ENCODE assay signal across 1 cellular context in genomic region chr2:207767461-207768167, GRCh38.
TF ChIP-seq lines count a peak whose summit lies in the region.

No MANE protein-coding gene starts in this region.

TF ChIP-seq in HepG2, 621 proteins besides CTCF, POLR2A, EP300 and RAD21 (continued from another document and continues in another):
- TF ChIP-seq GMEB2 (CRISPR knock-in tag; IDR thresholded peaks at IDR 0.05; ENCODE audit: low read depth) (no peak), RFX5 (IDR thresholded peaks at IDR 0.05; ENCODE audit: low read depth, low read length) (no peak), KDM5B (CRISPR knock-in tag; IDR thresholded peaks at IDR 0.05; ENCODE audit: borderline replicate concordance) (no peak; the same call in 1 of the 2 replicates), ZNF709 (CRISPR knock-in tag; IDR thresholded peaks at IDR 0.05) (no peak), GABPA (IDR thresholded peaks at IDR 0.05; ENCODE audit: low read depth, low read length) (no peak), GABPA (CRISPR knock-in tag; IDR thresholded peaks at IDR 0.05; ENCODE audit: low read depth) (no peak), ZNF264 (CRISPR knock-in tag; IDR thresholded peaks at IDR 0.05) (no peak), ZBTB38 (CRISPR knock-in tag; IDR thresholded peaks at IDR 0.05) (peak; percentile 98), NCOA1 (CRISPR knock-in tag; IDR thresholded peaks at IDR 0.05) (no peak), ZNF850 (CRISPR knock-in tag; conservative IDR thresholded peaks at IDR 0.05) (no peak), ZNF83 (CRISPR knock-in tag; IDR thresholded peaks at IDR 0.05; ENCODE audit: borderline replicate concordance) (no peak), ZNF124 (CRISPR knock-in tag; IDR thresholded peaks at IDR 0.05) (peak; percentile 57; the same call in 1 of the 2 replicates), KLF13 (CRISPR knock-in tag; IDR thresholded peaks at IDR 0.05) (no peak), ELK4 (CRISPR knock-in tag; IDR thresholded peaks at IDR 0.05; ENCODE audit: borderline replicate concordance) (no peak), RNF2 (conservative IDR thresholded peaks at IDR 0.05; ENCODE audit: low read depth) (0 out of 2 replicates have a peak, but pooled peaks have one; percentile 19), ZNF800 (CRISPR knock-in tag; IDR thresholded peaks at IDR 0.05) (no peak), MLX (CRISPR knock-in tag; IDR thresholded peaks at IDR 0.05) (no peak), TBX2 (CRISPR knock-in tag; IDR thresholded peaks at IDR 0.05; ENCODE audit: borderline replicate concordance) (no peak), ZC3H13 (CRISPR knock-in tag; IDR thresholded peaks at IDR 0.05) (peak; percentile 97), KDM4B (CRISPR knock-in tag; IDR thresholded peaks at IDR 0.05) (0 out of 2 replicates have a peak, but pooled peaks have one; percentile 58), KLF16 (CRISPR knock-in tag; IDR thresholded peaks at IDR 0.05) (no peak; a peak in 1 of 4 replicates), ZNF33B (CRISPR knock-in tag; IDR thresholded peaks at IDR 0.05) (no peak), STAT6 (CRISPR knock-in tag; IDR thresholded peaks at IDR 0.05; ENCODE audit: borderline replicate concordance) (no peak), FOXK1 (CRISPR knock-in tag; IDR thresholded peaks at IDR 0.05; ENCODE audit: borderline replicate concordance, low read depth) (peak; percentile 12; the same call in 1 of the 2 replicates), MLXIP (CRISPR knock-in tag; IDR thresholded peaks at IDR 0.05; ENCODE audit: borderline replicate concordance) (no peak), PAF1 (CRISPR knock-in tag; IDR thresholded peaks at IDR 0.05) (peak; percentile 84), ATF4 (CRISPR knock-in tag; IDR thresholded peaks at IDR 0.05) (peak in 1 of 2 experiments; percentile 68; a peak in 1 of 4 replicates), POLR2G (IDR thresholded peaks at IDR 0.05; ENCODE audit: low read depth, low read length) (peak; percentile 41; the same call in 1 of the 2 replicates), ZNF660 (CRISPR knock-in tag; IDR thresholded peaks at IDR 0.05; ENCODE audit: borderline replicate concordance, low read depth) (no peak), SNRNP70 (IDR thresholded peaks at IDR 0.05; ENCODE audit: low read depth, low read length) (no peak), SRSF1 (optimal IDR thresholded peaks at IDR 0.05; ENCODE audit: low read depth, low read length) (peak; percentile 78), ZIK1 (CRISPR knock-in tag; IDR thresholded peaks at IDR 0.05; ENCODE audit: borderline replicate concordance, low read depth) (no peak; the same call in 1 of the 2 replicates), PAX8 (CRISPR knock-in tag; IDR thresholded peaks at IDR 0.05; ENCODE audit: borderline replicate concordance) (no peak), ATF1 (CRISPR knock-in tag; IDR thresholded peaks at IDR 0.05) (no peak), DMTF1 (CRISPR knock-in tag; IDR thresholded peaks at IDR 0.05) (no peak), ZNF580 (CRISPR knock-in tag; IDR thresholded peaks at IDR 0.05; ENCODE audit: borderline replicate concordance, low read depth) (no peak; the same call in 1 of the 2 replicates), ZNF777 (CRISPR knock-in tag; IDR thresholded peaks at IDR 0.05) (no peak), PITX1 (CRISPR knock-in tag; IDR thresholded peaks at IDR 0.05) (no peak; the same call in 1 of the 2 replicates), ZNF670 (CRISPR knock-in tag; IDR thresholded peaks at IDR 0.05; ENCODE audit: borderline replicate concordance) (no peak), SKI (IDR thresholded peaks at IDR 0.05; ENCODE audit: partially characterized antibody) (peak; percentile 49), ZNF431 (CRISPR knock-in tag; IDR thresholded peaks at IDR 0.05; ENCODE audit: borderline replicate concordance, low read depth) (peak; percentile 4; the same call in 1 of the 2 replicates), ZSCAN21 (CRISPR knock-in tag; IDR thresholded peaks at IDR 0.05; ENCODE audit: borderline replicate concordance) (peak; percentile 14; the same call in 1 of the 2 replicates), LRRFIP1 (CRISPR knock-in tag; conservative IDR thresholded peaks at IDR 0.05) (no peak), ADNP (CRISPR knock-in tag; IDR thresholded peaks at IDR 0.05) (no peak), ZNF10 (CRISPR knock-in tag; IDR thresholded peaks at IDR 0.05; ENCODE audit: borderline replicate concordance, low read depth) (no peak), ZNF891 (CRISPR knock-in tag; IDR thresholded peaks at IDR 0.05) (peak; percentile 7; the same call in 1 of the 2 replicates), ZNF432 (CRISPR knock-in tag; IDR thresholded peaks at IDR 0.05; ENCODE audit: borderline replicate concordance) (0 out of 2 replicates have a peak, but pooled peaks have one; percentile 57), NCOR1 (IDR thresholded peaks at IDR 0.05; ENCODE audit: borderline replicate concordance, low read length) (no peak), CEBPB (IDR thresholded peaks at IDR 0.05; ENCODE audit: borderline replicate concordance, low read depth, low read length) (no peak), SATB2 (CRISPR knock-in tag; IDR thresholded peaks at IDR 0.05) (no peak), MAZ (IDR thresholded peaks at IDR 0.05; ENCODE audit: borderline replicate concordance, low read depth, low read length) (no peak), MAZ (CRISPR knock-in tag; IDR thresholded peaks at IDR 0.05; ENCODE audit: low read depth) (peak; percentile 37)
